Comparison of ENCODE assay signal across 9 cellular contexts in the genomic region with DNA sequence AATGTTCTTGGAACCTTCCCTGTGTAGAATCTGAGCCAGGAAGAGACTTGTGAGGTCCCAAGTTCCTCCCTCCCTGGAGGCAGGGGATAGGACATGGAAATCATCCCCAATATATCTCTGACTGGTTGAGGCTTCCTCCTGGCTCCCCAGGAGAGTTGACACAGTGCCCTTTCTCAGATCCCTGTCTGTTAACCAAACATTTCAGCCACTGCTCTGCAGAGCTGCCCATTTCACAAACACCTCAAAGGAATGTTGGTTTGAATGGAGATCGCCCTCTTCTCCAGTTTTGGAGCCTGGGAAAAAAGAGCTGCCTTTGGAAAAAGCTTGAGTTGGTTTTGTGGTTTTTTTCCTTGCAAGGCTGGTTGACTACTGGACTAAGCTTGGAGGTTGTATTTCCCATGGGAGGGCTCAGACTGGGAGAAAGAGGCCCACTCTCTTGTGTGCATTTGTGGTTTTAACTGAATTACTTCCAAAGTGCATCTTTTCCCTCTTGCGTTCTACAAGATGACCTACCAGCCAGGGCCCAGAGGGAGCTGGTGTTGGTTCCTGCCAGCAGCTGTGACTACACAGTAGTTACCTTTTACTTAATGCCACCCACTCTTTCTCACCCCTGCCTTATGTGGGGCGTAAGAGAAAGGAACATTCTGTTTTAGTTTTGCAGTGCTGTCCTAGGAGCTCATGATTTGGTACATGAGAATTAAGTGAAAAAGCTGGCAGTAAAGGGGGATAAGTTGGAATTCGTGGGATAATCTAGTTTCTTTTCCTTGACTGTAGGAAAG. TPM values are rescaled to one million over a fixed set of nuclear protein-coding genes. Genes with fewer than 3 reads are reported as not detected.
A peak's percentile ranks its signal among the peaks of the same experiment; 100 is the strongest.
DNase-seq lines count a peak whose midpoint lies in the region.
"Had no signal": no experiment of that assay in that cellular context is flagged by ENCODE, and none has a peak within 500 bp of the region (broad histone marks: within the 10 kb centered on the region; RNA-seq: fewer than 3 reads in every experiment).

No MANE protein-coding gene starts in this region.

- H3K36me3 ChIP-seq in effector memory CD4-positive, alpha-beta T cell (ENCODE audit: control insufficient read depth, insufficient read depth, low read length): peaks cover 4% of the 10 kb centered on the region

- DNase-seq in GM04504 (ENCODE audit: low read depth) (peak; percentile 74), RPMI7951 (ENCODE audit: low read depth) (peak; percentile 95), fibroblast of peridontal ligament (ENCODE audit: extremely low read depth) (peak; percentile 93), smooth muscle cell of the brain vasculature (ENCODE audit: low read depth, low spot score) (peak; percentile 99), NCI-H2081 treated with DMSO at 0.1 percent for 48 hours (lab: John Stamatoyannopoulos, UW) (no peak)
- no peak for DNase-seq in T-helper 2 cell treated with Interferon-gamma antibody and Interleukin-4, amounts not matched to agents 5 μg/mL and 100 μg/mL, for 36 hours (ENCODE audit: low spot score)
- DNase-seq in effector memory CD4-positive, alpha-beta T cell: no peak
- DNase-seq: activated T-cell treated with anti-CD3 and anti-CD28 coated beads, Interleukin-2, amount 50 U/mL, for 48 hours; erythroblast had no signal

- H3K27ac Mint-ChIP-seq in T-helper 2 cell treated with Interferon-gamma antibody and Interleukin-4, amounts not matched to agents 5 μg/mL and 100 μg/mL, for 36 hours: no peak overlapping the region

- H3K27me3 Mint-ChIP-seq in T-helper 2 cell treated with Interferon-gamma antibody and Interleukin-4, amounts not matched to agents 5 μg/mL and 100 μg/mL, for 36 hours (ENCODE audit: low read depth): no peaks in the 10 kb centered on the region

- no peak overlapping the region for H3K4me3 ChIP-seq in effector memory CD4-positive, alpha-beta T cell (ENCODE audit: insufficient read depth, low read depth, low read length, poor library complexity, severe bottlenecking)

- H3K4me3 Mint-ChIP-seq in T-helper 2 cell treated with Interferon-gamma antibody and Interleukin-4, amounts not matched to agents 5 μg/mL and 100 μg/mL, for 36 hours: no peak overlapping the region

- no peaks in the 10 kb centered on the region for H3K4me1 ChIP-seq in effector memory CD4-positive, alpha-beta T cell (ENCODE audit: control insufficient read depth, insufficient read depth, low read length, poor library complexity, severe bottlenecking)

- H3K27ac ChIP-seq in effector memory CD4-positive, alpha-beta T cell (ENCODE audit: insufficient read depth, low read length, poor library complexity, severe bottlenecking): no peak overlapping the region

- peaks cover 38% of the 10 kb centered on the region for H3K4me1 Mint-ChIP-seq in T-helper 2 cell treated with Interferon-gamma antibody and Interleukin-4, amounts not matched to agents 5 μg/mL and 100 μg/mL, for 36 hours (ENCODE audit: low read depth)

- H3K27me3 ChIP-seq in effector memory CD4-positive, alpha-beta T cell (replicated peaks; ENCODE audit: control insufficient read depth, insufficient read depth, low read length, poor library complexity, severe bottlenecking): no peaks in the 10 kb centered on the region

- H3K9me3 Mint-ChIP-seq in T-helper 2 cell treated with Interferon-gamma antibody and Interleukin-4, amounts not matched to agents 5 μg/mL and 100 μg/mL, for 36 hours: no peaks in the 10 kb centered on the region

- peaks cover 43% of the 10 kb centered on the region for H3K36me3 Mint-ChIP-seq in T-helper 2 cell treated with Interferon-gamma antibody and Interleukin-4, amounts not matched to agents 5 μg/mL and 100 μg/mL, for 36 hours (ENCODE audit: low read depth)

- no peaks in the 10 kb centered on the region for H3K9me3 ChIP-seq in effector memory CD4-positive, alpha-beta T cell (ENCODE audit: control insufficient read depth, low read length)

RNA-seq across cellular contexts. Expression of a gene that starts 45.2 kb away (rescaled TPM):
- 8.4 and 8.6 TPM in 2 replicates for total RNA-seq in RPMI7951 (2014; rRNA removed; shearing (Covaris generic))

Comparison
In these comparisons a context has a peak if more than half of its experiments do, and no peak if none do; other contexts are left out.
1. DNase-seq: peak in GM04504 (single experiment), RPMI7951 (single experiment), fibroblast of peridontal ligament (single experiment) and smooth muscle cell of the brain vasculature (single experiment); none in T-helper 2 cell treated with Interferon-gamma antibody and Interleukin-4, amounts not matched to agents 5 μg/mL and 100 μg/mL, for 36 hours (single experiment), NCI-H2081 treated with DMSO at 0.1 percent for 48 hours (single experiment) and effector memory CD4-positive, alpha-beta T cell (0 of 3).